Comparison of ENCODE assay signal across 15 cellular contexts in genomic region chr11:104320091-104320490, GRCh38.
"Had no signal": no experiment of that assay in that cellular context is flagged by ENCODE, and none has a peak within 500 bp of the region (broad histone marks: within the 10 kb centered on the region; RNA-seq: fewer than 3 reads in every experiment).

No MANE protein-coding gene starts in this region.

- DNase-seq: activated B cell treated with CpG ODN at 0.5 μM for 24 hours; activated CD4-positive, alpha-beta T cell treated with anti-CD3 and anti-CD28 coated beads, Interleukin-2, amount 10 ng/mL, durations not matched to agents 24 days and 14 days; activated naive CD8-positive, alpha-beta T cell treated with anti-CD3 and anti-CD28 coated beads for 36 hours; anterior cingulate cortex; dorsolateral prefrontal cortex; endodermal cell; erythroblast; foreskin keratinocyte; naive B cell; spleen; T-helper 2 cell had no signal

- H3K4me3 ChIP-seq: cardiac muscle cell, dorsolateral prefrontal cortex, neural progenitor cell, spleen had no signal

- H3K27ac ChIP-seq: cardiac muscle cell, dorsolateral prefrontal cortex, foreskin keratinocyte, neural progenitor cell, spleen had no signal

- H3K9ac ChIP-seq: neural progenitor cell had no signal

- H3K36me3 ChIP-seq: cardiac muscle cell, neural progenitor cell, spleen had no signal

- H3K4me2 ChIP-seq: neural progenitor cell had no signal

- H3K9me3 ChIP-seq: spleen had no signal

- H2AFZ ChIP-seq: neural progenitor cell had no signal

- ATAC-seq: sciatic nerve; stimulated activated effector memory CD8-positive, alpha-beta T cell treated with anti-CD3 and anti-CD28 coated beads, Interleukin-12 subunit alpha, Interleukin-12 subunit beta, amount 100 ng/mL, for 72 hours had no signal

- H3K4me1 ChIP-seq: foreskin keratinocyte, neural progenitor cell, spleen had no signal

- H3K27me3 ChIP-seq: cardiac muscle cell, dorsolateral prefrontal cortex, foreskin keratinocyte, neural progenitor cell, spleen had no signal
